8 cellular contexts compared by ENCODE assay signal in the genomic region with DNA sequence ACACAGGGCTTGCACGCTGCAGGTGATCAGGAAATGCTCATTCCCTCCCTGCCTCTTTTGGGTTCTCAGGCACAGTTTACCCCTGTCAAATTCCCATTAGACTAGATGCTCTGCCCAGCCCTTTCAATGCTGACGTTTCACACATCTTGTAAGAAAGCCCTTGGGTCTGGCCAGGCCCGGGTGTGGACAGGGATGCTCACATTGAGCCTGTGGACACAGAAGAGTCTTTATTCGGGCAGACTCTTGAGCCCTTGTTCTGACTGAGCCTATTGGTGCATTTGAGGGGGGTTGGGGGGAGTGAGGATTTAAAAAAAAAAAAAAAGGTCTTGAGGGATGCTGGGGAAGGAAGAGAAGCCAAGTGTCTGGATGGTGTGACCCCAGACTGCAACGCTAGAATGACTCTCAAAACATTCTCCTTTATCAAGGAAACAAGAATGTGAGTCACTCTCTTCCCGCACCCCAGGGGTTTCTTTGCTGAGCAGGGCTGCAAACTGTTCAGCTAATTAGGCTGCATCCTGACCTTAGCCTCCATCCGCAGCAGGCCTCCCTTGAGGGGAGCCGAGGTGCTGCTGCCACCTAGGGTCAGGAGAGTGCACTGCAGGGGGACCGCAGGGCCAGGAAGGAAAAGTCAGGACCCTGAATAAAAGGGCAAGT. TPM values are rescaled to one million over a fixed set of nuclear protein-coding genes. Genes with fewer than 3 reads are reported as not detected.
DNase-seq lines count a peak whose midpoint lies in the region; ATAC-seq and TF ChIP-seq lines count a peak whose summit lies in the region.

No MANE protein-coding gene starts in this region.

- CTCF ChIA-PET in WTC11 (lab: Charles Lee) = interaction anchor here (0.6 to 2.5 kb wide), 27 partner anchors 13 to 1167 kb away, joined by 3 to 14 read pairs (median 3); no protein-coding TSS in a partner anchor

- no peak overlapping the region for H3K4me3 Mint-ChIP-seq in WTC11

- H3K4me1 Mint-ChIP-seq in WTC11 = peaks cover 38% of the 10 kb centered on the region

- no peaks in the 10 kb centered on the region for H3K36me3 Mint-ChIP-seq in WTC11

- H3K9me3 Mint-ChIP-seq in WTC11 = peaks cover 6% of the 10 kb centered on the region

- TF ChIP-seq CTCF in WTC11 (IDR thresholded peaks at IDR 0.05) = peak; percentile 95

- DNase-seq in GDM1 (lab: John Stamatoyannopoulos, UW) = peak; percentile 6
- peak; percentile 98 for DNase-seq in M059J (ENCODE audit: low read depth)
- peak; percentile 92 for DNase-seq in WTC11 (ENCODE audit: low spot score)
- peak; percentile 14 for DNase-seq in central memory CD4-positive, alpha-beta T cell
- DNase-seq in kidney tubule cell (ENCODE audit: low spot score) = peak; percentile 68
- peak; percentile 40 to 61 for DNase-seq in stimulated activated CD4-positive, alpha-beta T cell treated with anti-CD3 and anti-CD28 coated beads, Interleukin-4, amount 100 ng/mL, for 48 hours (ENCODE audit: low read depth in 2 of 2)
- DNase-seq in OCI-M2 (lab: John Stamatoyannopoulos, UW; ENCODE audit: unreplicated experiment) = no peak

- H3K27me3 Mint-ChIP-seq in WTC11 (ENCODE audit: low read depth) = peaks cover 38% of the 10 kb centered on the region

- POLR2A ChIA-PET in WTC11 (lab: Charles Lee) = interaction anchor here (0.7 kb wide), 1 partner anchor 597 kb away, joined by 4 read pairs; no protein-coding TSS in a partner anchor

- H3K27ac Mint-ChIP-seq in WTC11 = no peak overlapping the region

- peak; percentile 87 for ATAC-seq in GM21825 (IDR thresholded peaks at IDR 0.05; ENCODE audit: unreplicated experiment)
- ATAC-seq in WTC11 = peak; percentile 89

TF ChIP-seq in WTC11, 78 proteins besides CTCF, POLR2A, EP300 and RAD21 (continues in another document):
- TF ChIP-seq FOXK1 (CRISPR knock-in tag; IDR thresholded peaks at IDR 0.05) = peak; percentile 66
- 0 out of 2 replicates have a peak, but pooled peaks have one; percentile 38 for TF ChIP-seq SP1 (CRISPR knock-in tag; conservative IDR thresholded peaks at IDR 0.05)
- TF ChIP-seq ZNF121 (CRISPR knock-in tag; IDR thresholded peaks at IDR 0.05) = 0 out of 2 replicates have a peak, but pooled peaks have one; percentile 47
- TF ChIP-seq ETV6 (CRISPR knock-in tag; IDR thresholded peaks at IDR 0.05) = peak; percentile 94
- TF ChIP-seq GTF2I (CRISPR knock-in tag; conservative IDR thresholded peaks at IDR 0.05) = 0 out of 2 replicates have a peak, but pooled peaks have one; percentile 18
- TF ChIP-seq, protein P1, sequence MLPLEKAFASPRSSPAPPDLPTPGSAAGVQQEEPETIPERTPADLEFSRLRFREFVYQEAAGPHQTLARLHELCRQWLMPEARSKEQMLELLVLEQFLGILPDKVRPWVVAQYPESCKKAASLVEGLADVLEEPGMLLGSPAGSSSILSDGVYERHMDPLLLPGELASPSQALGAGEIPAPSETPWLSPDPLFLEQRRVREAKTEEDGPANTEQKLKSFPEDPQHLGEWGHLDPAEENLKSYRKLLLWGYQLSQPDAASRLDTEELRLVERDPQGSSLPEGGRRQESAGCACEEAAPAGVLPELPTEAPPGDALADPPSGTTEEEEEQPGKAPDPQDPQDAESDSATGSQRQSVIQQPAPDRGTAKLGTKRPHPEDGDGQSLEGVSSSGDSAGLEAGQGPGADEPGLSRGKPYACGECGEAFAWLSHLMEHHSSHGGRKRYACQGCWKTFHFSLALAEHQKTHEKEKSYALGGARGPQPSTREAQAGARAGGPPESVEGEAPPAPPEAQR (CRISPR knock-in tag; IDR thresholded peaks at IDR 0.05) = no peak
- TF ChIP-seq NFYB (CRISPR knock-in tag; conservative IDR thresholded peaks at IDR 0.05; ENCODE audit: low read depth) = no peak
- TF ChIP-seq, protein P2, sequence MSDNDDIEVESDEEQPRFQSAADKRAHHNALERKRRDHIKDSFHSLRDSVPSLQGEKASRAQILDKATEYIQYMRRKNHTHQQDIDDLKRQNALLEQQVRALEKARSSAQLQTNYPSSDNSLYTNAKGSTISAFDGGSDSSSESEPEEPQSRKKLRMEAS (CRISPR knock-in tag; IDR thresholded peaks at IDR 0.05) = no peak
- TF ChIP-seq ZNF416 (CRISPR knock-in tag; IDR thresholded peaks at IDR 0.05) = no peak
- TF ChIP-seq PRRX2 (CRISPR knock-in tag; IDR thresholded peaks at IDR 0.05) = no peak
- TF ChIP-seq, protein P3, sequence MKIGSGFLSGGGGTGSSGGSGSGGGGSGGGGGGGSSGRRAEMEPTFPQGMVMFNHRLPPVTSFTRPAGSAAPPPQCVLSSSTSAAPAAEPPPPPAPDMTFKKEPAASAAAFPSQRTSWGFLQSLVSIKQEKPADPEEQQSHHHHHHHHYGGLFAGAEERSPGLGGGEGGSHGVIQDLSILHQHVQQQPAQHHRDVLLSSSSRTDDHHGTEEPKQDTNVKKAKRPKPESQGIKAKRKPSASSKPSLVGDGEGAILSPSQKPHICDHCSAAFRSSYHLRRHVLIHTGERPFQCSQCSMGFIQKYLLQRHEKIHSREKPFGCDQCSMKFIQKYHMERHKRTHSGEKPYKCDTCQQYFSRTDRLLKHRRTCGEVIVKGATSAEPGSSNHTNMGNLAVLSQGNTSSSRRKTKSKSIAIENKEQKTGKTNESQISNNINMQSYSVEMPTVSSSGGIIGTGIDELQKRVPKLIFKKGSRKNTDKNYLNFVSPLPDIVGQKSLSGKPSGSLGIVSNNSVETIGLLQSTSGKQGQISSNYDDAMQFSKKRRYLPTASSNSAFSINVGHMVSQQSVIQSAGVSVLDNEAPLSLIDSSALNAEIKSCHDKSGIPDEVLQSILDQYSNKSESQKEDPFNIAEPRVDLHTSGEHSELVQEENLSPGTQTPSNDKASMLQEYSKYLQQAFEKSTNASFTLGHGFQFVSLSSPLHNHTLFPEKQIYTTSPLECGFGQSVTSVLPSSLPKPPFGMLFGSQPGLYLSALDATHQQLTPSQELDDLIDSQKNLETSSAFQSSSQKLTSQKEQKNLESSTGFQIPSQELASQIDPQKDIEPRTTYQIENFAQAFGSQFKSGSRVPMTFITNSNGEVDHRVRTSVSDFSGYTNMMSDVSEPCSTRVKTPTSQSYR (CRISPR knock-in tag; IDR thresholded peaks at IDR 0.05) = no peak
- no peak for TF ChIP-seq RELA (CRISPR knock-in tag; IDR thresholded peaks at IDR 0.05; ENCODE audit: borderline replicate concordance)
- TF ChIP-seq ZBTB21 (CRISPR knock-in tag; IDR thresholded peaks at IDR 0.05; ENCODE audit: borderline replicate concordance) = 0 out of 2 replicates have a peak, but pooled peaks have one; percentile 29
- TF ChIP-seq MXD4 (CRISPR knock-in tag; IDR thresholded peaks at IDR 0.05; ENCODE audit: borderline replicate concordance) = no peak
- no peak for TF ChIP-seq IRF2 (CRISPR knock-in tag; IDR thresholded peaks at IDR 0.05; ENCODE audit: borderline replicate concordance, low read depth)
- TF ChIP-seq ZNF423 (CRISPR knock-in tag; IDR thresholded peaks at IDR 0.05) = peak; percentile 68; the same call in 1 of the 2 replicates
- TF ChIP-seq TCF7 (CRISPR knock-in tag; IDR thresholded peaks at IDR 0.05; ENCODE audit: low read depth) = no peak
- no peak for TF ChIP-seq SMAD3 (CRISPR knock-in tag; IDR thresholded peaks at IDR 0.05; ENCODE audit: borderline replicate concordance)
- TF ChIP-seq, protein P4, sequence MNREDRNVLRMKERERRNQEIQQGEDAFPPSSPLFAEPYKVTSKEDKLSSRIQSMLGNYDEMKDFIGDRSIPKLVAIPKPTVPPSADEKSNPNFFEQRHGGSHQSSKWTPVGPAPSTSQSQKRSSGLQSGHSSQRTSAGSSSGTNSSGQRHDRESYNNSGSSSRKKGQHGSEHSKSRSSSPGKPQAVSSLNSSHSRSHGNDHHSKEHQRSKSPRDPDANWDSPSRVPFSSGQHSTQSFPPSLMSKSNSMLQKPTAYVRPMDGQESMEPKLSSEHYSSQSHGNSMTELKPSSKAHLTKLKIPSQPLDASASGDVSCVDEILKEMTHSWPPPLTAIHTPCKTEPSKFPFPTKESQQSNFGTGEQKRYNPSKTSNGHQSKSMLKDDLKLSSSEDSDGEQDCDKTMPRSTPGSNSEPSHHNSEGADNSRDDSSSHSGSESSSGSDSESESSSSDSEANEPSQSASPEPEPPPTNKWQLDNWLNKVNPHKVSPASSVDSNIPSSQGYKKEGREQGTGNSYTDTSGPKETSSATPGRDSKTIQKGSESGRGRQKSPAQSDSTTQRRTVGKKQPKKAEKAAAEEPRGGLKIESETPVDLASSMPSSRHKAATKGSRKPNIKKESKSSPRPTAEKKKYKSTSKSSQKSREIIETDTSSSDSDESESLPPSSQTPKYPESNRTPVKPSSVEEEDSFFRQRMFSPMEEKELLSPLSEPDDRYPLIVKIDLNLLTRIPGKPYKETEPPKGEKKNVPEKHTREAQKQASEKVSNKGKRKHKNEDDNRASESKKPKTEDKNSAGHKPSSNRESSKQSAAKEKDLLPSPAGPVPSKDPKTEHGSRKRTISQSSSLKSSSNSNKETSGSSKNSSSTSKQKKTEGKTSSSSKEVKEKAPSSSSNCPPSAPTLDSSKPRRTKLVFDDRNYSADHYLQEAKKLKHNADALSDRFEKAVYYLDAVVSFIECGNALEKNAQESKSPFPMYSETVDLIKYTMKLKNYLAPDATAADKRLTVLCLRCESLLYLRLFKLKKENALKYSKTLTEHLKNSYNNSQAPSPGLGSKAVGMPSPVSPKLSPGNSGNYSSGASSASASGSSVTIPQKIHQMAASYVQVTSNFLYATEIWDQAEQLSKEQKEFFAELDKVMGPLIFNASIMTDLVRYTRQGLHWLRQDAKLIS (CRISPR knock-in tag; IDR thresholded peaks at IDR 0.05; ENCODE audit: borderline replicate concordance) = no peak
- TF ChIP-seq, protein P5, sequence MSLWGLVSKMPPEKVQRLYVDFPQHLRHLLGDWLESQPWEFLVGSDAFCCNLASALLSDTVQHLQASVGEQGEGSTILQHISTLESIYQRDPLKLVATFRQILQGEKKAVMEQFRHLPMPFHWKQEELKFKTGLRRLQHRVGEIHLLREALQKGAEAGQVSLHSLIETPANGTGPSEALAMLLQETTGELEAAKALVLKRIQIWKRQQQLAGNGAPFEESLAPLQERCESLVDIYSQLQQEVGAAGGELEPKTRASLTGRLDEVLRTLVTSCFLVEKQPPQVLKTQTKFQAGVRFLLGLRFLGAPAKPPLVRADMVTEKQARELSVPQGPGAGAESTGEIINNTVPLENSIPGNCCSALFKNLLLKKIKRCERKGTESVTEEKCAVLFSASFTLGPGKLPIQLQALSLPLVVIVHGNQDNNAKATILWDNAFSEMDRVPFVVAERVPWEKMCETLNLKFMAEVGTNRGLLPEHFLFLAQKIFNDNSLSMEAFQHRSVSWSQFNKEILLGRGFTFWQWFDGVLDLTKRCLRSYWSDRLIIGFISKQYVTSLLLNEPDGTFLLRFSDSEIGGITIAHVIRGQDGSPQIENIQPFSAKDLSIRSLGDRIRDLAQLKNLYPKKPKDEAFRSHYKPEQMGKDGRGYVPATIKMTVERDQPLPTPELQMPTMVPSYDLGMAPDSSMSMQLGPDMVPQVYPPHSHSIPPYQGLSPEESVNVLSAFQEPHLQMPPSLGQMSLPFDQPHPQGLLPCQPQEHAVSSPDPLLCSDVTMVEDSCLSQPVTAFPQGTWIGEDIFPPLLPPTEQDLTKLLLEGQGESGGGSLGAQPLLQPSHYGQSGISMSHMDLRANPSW (CRISPR knock-in tag; conservative IDR thresholded peaks at IDR 0.05; ENCODE audit: low read depth) = no peak

RNA-seq across cellular contexts. Expression of a gene that starts 53.6 kb away (rescaled TPM):
- 2.2 TPM in 1 of 2 replicates, not detected in the other for total RNA-seq in M059J (2014; rRNA removed; shearing (Covaris generic))
- 0.11 TPM in 1 of 3 replicates, not detected in the others for total RNA-seq in WTC11 (2021)
